Comparison of ENCODE assay signal across 10 cellular contexts in the genomic region with DNA sequence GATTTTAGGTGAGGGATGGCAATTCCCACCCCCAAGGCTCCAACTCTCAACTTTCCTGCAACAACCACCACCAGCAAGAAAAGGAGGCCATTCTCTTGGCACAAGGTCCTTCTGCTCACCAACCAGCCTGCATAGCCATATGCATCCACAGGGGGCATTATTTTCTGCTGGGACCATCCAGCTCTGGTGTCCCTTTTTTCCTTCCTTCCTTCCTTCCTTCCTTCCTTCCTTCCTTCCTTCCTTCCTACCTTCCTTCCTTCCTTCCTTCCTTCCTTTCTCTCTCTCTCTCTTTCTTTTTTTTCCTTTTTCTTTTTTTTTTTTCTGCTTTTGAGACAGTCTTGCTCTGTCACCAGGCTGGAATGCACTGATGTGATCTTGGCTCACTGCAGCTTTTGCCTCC. TPM values are rescaled to one million over a fixed set of nuclear protein-coding genes. Genes with fewer than 3 reads are reported as not detected.
DNase-seq lines count a peak whose midpoint lies in the region; ATAC-seq and TF ChIP-seq lines count a peak whose summit lies in the region.
"Had no signal": no experiment of that assay in that cellular context is flagged by ENCODE, and none has a peak within 500 bp of the region (broad histone marks: within the 10 kb centered on the region; RNA-seq: fewer than 3 reads in every experiment).

No MANE protein-coding gene starts in this region.

- no peaks in the 10 kb centered on the region for H3K4me1 ChIP-seq in hepatocyte (ENCODE audit: insufficient read depth)

- H3K27me3 ChIP-seq in hepatocyte: no peaks in the 10 kb centered on the region

- H3K27me3 Mint-ChIP-seq in nephron progenitor cell (ENCODE audit: low read depth, poor library complexity): no peaks in the 10 kb centered on the region

- no peak overlapping the region for H2AFZ ChIP-seq in hepatocyte

- no peak overlapping the region for H3K4me3 Mint-ChIP-seq in nephron progenitor cell
- H3K4me3 Mint-ChIP-seq: T-helper 2 cell treated with Interferon-gamma antibody and Interleukin-4, amounts not matched to agents 5 μg/mL and 100 μg/mL, for 36 hours had no signal

- no peaks in the 10 kb centered on the region for H3K79me2 ChIP-seq in hepatocyte

- no peak overlapping the region for H3K4me3 ChIP-seq in hepatocyte

- no peaks in the 10 kb centered on the region for H4K20me1 ChIP-seq in hepatocyte (ENCODE audit: insufficient read depth, poor library complexity, severe bottlenecking)

- no peak overlapping the region for H3K27ac ChIP-seq in hepatocyte

- no peaks in the 10 kb centered on the region for H3K9me3 Mint-ChIP-seq in nephron progenitor cell
- H3K9me3 Mint-ChIP-seq: T-helper 2 cell treated with Interferon-gamma antibody and Interleukin-4, amounts not matched to agents 5 μg/mL and 100 μg/mL, for 36 hours had no signal

- TF ChIP-seq CTCF in GM12873 (IDR thresholded peaks at IDR 0.05; ENCODE audit: insufficient read depth, low read depth, low read length, missing control alignments) (peak; percentile 64), hepatocyte (IDR thresholded peaks at IDR 0.05; ENCODE audit: poor library complexity) (peak; percentile 19), nephron progenitor cell (IDR thresholded peaks at IDR 0.05) (no peak)

- H3K4me1 Mint-ChIP-seq in nephron progenitor cell: peaks cover 4% of the 10 kb centered on the region

- no peaks in the 10 kb centered on the region for H3K9me3 ChIP-seq in hepatocyte (ENCODE audit: low read depth)

- H3K9me2 ChIP-seq in hepatocyte (replicated peaks; ENCODE audit: insufficient read depth): no peaks in the 10 kb centered on the region

- no peak overlapping the region for H3K27ac Mint-ChIP-seq in nephron progenitor cell
- H3K27ac Mint-ChIP-seq: T-helper 2 cell treated with Interferon-gamma antibody and Interleukin-4, amounts not matched to agents 5 μg/mL and 100 μg/mL, for 36 hours had no signal

- peak; percentile 58; the same call in 1 of the 3 replicates for ATAC-seq in SK-N-SH treated with all-trans-retinoic acid at 6 μM for 48 hours
- no peak for ATAC-seq in GM21528 (IDR thresholded peaks at IDR 0.05; ENCODE audit: low FRiP score, unreplicated experiment)
- ATAC-seq in GM21390 (IDR thresholded peaks at IDR 0.05; ENCODE audit: unreplicated experiment): no peak

- H3K4me2 ChIP-seq in hepatocyte: no peak overlapping the region

- H3K36me3 Mint-ChIP-seq in nephron progenitor cell (ENCODE audit: low read depth): peaks cover 10% of the 10 kb centered on the region

- no peaks in the 10 kb centered on the region for H3K36me3 ChIP-seq in hepatocyte (replicated peaks; ENCODE audit: insufficient read depth, low read depth)

- DNase-seq in AG20443 (ENCODE audit: low spot score) (peak; percentile 43), hepatocyte (ENCODE audit: low spot score) (no peak), nephron progenitor cell (no peak), NCI-H446 treated with DMSO at 0.1 percent for 48 hours (lab: John Stamatoyannopoulos, UW) (no peak)
- DNase-seq: NCI-H2081 treated with DMSO at 0.1 percent for 48 hours had no signal

TF ChIP-seq in SK-N-SH treated with all-trans-retinoic acid at 6 μM for 48 hours, 23 proteins besides CTCF, POLR2A, EP300 and RAD21:
- no peak for TF ChIP-seq SNAI2 (CRISPR knock-in tag; IDR thresholded peaks at IDR 0.05)
- TF ChIP-seq CSDC2 (CRISPR knock-in tag; IDR thresholded peaks at IDR 0.05): no peak
- TF ChIP-seq ZNF70 (CRISPR knock-in tag; IDR thresholded peaks at IDR 0.05): no peak

RNA-seq across cellular contexts. Expression of a gene that starts 21.1 kb away (rescaled TPM):
- 27.6 and 34.7 TPM in 2 replicates for total RNA-seq in hepatocyte
- polyA plus RNA-seq in hepatocyte: 18.7 and 23.2 TPM in 2 replicates
